10 cellular contexts compared by ENCODE assay signal in the genomic region with DNA sequence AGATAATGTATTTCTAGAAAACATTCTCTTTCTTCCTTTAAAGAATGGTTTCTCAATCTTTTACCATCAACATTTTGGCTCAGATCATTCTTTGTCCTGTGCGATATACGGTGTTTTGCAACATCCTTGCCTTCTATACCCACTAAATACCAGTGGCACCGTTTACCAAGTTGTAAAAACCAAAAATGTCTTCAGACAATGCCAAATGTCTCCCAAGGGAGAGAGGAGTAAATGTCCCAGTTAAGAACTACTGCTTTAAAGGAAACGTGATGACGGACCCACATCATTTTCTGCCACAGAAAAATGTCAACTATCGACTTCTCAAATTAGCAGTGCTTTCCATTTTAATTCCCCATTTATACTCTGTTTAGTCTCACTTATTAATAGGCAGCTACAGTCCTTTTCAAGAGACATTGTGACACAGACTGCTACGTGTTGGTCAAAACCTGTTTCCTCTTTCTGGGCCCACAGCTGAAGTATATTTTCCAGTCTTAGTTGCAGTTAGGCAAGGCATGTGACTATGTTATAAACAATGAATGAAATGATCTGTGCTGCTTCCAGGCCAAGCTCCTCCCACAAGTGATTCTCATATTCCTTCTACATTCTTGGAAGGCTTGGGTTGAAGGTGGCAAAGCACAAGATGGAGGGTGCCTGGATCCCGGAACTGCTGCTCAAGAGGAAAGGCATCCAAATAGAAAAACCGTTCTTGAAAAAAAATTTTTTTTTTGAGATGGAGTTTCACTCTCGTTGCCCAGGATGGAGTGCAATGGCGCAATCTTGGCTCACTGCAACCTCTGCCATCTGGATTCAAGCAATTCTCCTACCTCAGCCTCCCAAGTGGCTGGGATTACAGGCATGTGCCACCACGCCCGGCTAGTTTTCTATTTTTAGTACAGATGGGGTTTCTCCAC. TPM values are rescaled to one million over a fixed set of nuclear protein-coding genes. Genes with fewer than 3 reads are reported as not detected.
DNase-seq lines count a peak whose midpoint lies in the region; ATAC-seq and TF ChIP-seq lines count a peak whose summit lies in the region.
"Had no signal": no experiment of that assay in that cellular context is flagged by ENCODE, and none has a peak within 500 bp of the region (broad histone marks: within the 10 kb centered on the region; RNA-seq: fewer than 3 reads in every experiment).

No MANE protein-coding gene starts in this region.

- TF ChIP-seq CTCF in esophagus muscularis mucosa (IDR thresholded peaks at IDR 0.05) = no peak
- TF ChIP-seq CTCF in osteocyte (IDR thresholded peaks at IDR 0.05) = no peak

- peaks cover 36% of the 10 kb centered on the region for H3K36me3 Mint-ChIP-seq in osteocyte (ENCODE audit: unreplicated experiment)

- peak overlapping the region; percentile 75 to 90 (median 83) for H3K27ac ChIP-seq in BLaER1 treated with 17β-estradiol and CSF1 and Interleukin-3, amounts not matched to agents 10 nM and 100 nM
- peak overlapping the region; percentile 37 to 74 (median 64) for H3K27ac ChIP-seq in esophagus muscularis mucosa (replicated peaks in 1 of 4)

- H3K36me3 ChIP-seq in BLaER1 treated with 17β-estradiol and CSF1 and Interleukin-3, amounts not matched to agents 10 nM and 100 nM = peaks cover 63 to 87% (median 72%) of the 10 kb centered on the region in 11 experiments
- peaks cover 18 to 96% (median 85%) of the 10 kb centered on the region in 4 donors for H3K36me3 ChIP-seq in esophagus muscularis mucosa

- peak overlapping the region; percentile 56 to 77 (median 67) for H3K4me2 ChIP-seq in BLaER1 treated with 17β-estradiol and CSF1 and Interleukin-3, amounts not matched to agents 10 nM and 100 nM

- TF ChIP-seq EP300 in esophagus muscularis mucosa (IDR thresholded peaks at IDR 0.05) = no peak

- DNase-seq in NCI-H2171 treated with DMSO at 0.1 percent for 48 hours (lab: John Stamatoyannopoulos, UW) (peak; percentile 81), esophagus muscularis mucosa (ENCODE audit: extremely low spot score) (no peak), osteocyte (ENCODE audit: extremely low spot score, unreplicated experiment) (peak; percentile 19), NCI-H128 (lab: John Stamatoyannopoulos, UW; ENCODE audit: unreplicated experiment) (no peak), SW480 (ENCODE audit: low spot score) (no peak), DMS53 (lab: John Stamatoyannopoulos, UW) (no peak)
- DNase-seq: activated T-cell treated with anti-CD3 and anti-CD28 coated beads, Interleukin-2, amount 50 U/mL, for 72 hours; stimulated activated naive CD8-positive, alpha-beta T cell treated with anti-CD3 and anti-CD28 coated beads, Interleukin-15, Interleukin-2, amounts not matched to agents 100 U/mL and 50 U/mL, for 24 hours had no signal

- no peak overlapping the region for H3K4me3 Mint-ChIP-seq in osteocyte (ENCODE audit: unreplicated experiment)
- H3K4me3 Mint-ChIP-seq: activated T-cell treated with anti-CD3 and anti-CD28 coated beads, Interleukin-2, amount 50 U/mL, for 72 hours had no signal

- no peaks in the 10 kb centered on the region for H3K27me3 Mint-ChIP-seq in osteocyte (ENCODE audit: unreplicated experiment)

- no peak overlapping the region for H3K4me3 ChIP-seq in BLaER1 treated with 17β-estradiol and CSF1 and Interleukin-3, amounts not matched to agents 10 nM and 100 nM
- H3K4me3 ChIP-seq in esophagus muscularis mucosa = no peak overlapping the region

- H3K4me1 ChIP-seq in BLaER1 treated with 17β-estradiol and CSF1 and Interleukin-3, amounts not matched to agents 10 nM and 100 nM = peaks cover 25 to 31% (median 29%) of the 10 kb centered on the region in 10 experiments
- H3K4me1 ChIP-seq in esophagus muscularis mucosa = peaks cover 0 to 13% (median 10%) of the 10 kb centered on the region in 4 donors

- intact Hi-C loops in esophagus muscularis mucosa (cut with DNase I) = no loop called here

- WGBS in esophagus muscularis mucosa = 66% methylated on average over 13 of the region's 13 CpGs

- ATAC-seq in GM21717 (IDR thresholded peaks at IDR 0.05; ENCODE audit: unreplicated experiment) = no peak
- ATAC-seq: activated T-cell treated with anti-CD3 and anti-CD28 coated beads, Interleukin-2, amount 50 U/mL, for 72 hours; stimulated activated naive CD8-positive, alpha-beta T cell treated with anti-CD3 and anti-CD28 coated beads, Interleukin-15, Interleukin-2, amounts not matched to agents 100 U/mL and 50 U/mL, for 24 hours had no signal

- no peaks in the 10 kb centered on the region for H4K20me1 ChIP-seq in BLaER1 treated with 17β-estradiol and CSF1 and Interleukin-3, amounts not matched to agents 10 nM and 100 nM

- TF ChIP-seq POLR2A in esophagus muscularis mucosa (IDR thresholded peaks at IDR 0.05; ENCODE audit: low read depth) = no peak

- peaks cover 0 to 4% (median 0%) of the 10 kb centered on the region in 11 experiments; a peak in 2 of 22 replicates for H3K9me3 ChIP-seq in BLaER1 treated with 17β-estradiol and CSF1 and Interleukin-3, amounts not matched to agents 10 nM and 100 nM (replicated peaks in 1 of 11)
- no peaks in the 10 kb centered on the region for H3K9me3 ChIP-seq in esophagus muscularis mucosa

- peak overlapping the region; percentile 49 to 75 (median 65); a peak in 20 of 22 replicates for H3K9ac ChIP-seq in BLaER1 treated with 17β-estradiol and CSF1 and Interleukin-3, amounts not matched to agents 10 nM and 100 nM

- no peaks in the 10 kb centered on the region for H3K9me3 Mint-ChIP-seq in osteocyte (ENCODE audit: unreplicated experiment)
- H3K9me3 Mint-ChIP-seq: activated T-cell treated with anti-CD3 and anti-CD28 coated beads, Interleukin-2, amount 50 U/mL, for 72 hours had no signal

- H3K4me1 Mint-ChIP-seq in osteocyte (ENCODE audit: unreplicated experiment) = peaks cover 3% of the 10 kb centered on the region

- no peaks in the 10 kb centered on the region for H3K27me3 ChIP-seq in BLaER1 treated with 17β-estradiol and CSF1 and Interleukin-3, amounts not matched to agents 10 nM and 100 nM
- H3K27me3 ChIP-seq in esophagus muscularis mucosa = no peaks in the 10 kb centered on the region

- peak overlapping the region; percentile 16 for H3K27ac Mint-ChIP-seq in osteocyte (ENCODE audit: unreplicated experiment)

RNA-seq across cellular contexts. Expression of gene PRXL2C, which starts 8.8 kb away (rescaled TPM):
- total RNA-seq in esophagus muscularis mucosa = 10 to 100 TPM; 20.3 to 33.3 (median 26.3) TPM
- 19.8 and 23.9 TPM in 2 replicates for total RNA-seq in osteocyte

RNA-seq across cellular contexts. Expression of gene CDC14B, which starts 26.7 kb away (rescaled TPM):
- total RNA-seq in esophagus muscularis mucosa (10 to 100 TPM; 22.0 to 39.7 (median 27.0) TPM), osteocyte (16.6 and 18.6 TPM in 2 replicates)

Comparison
In these comparisons a context has a peak if more than half of its experiments do, and no peak if none do; other contexts are left out.
1. DNase-seq: peak in NCI-H2171 treated with DMSO at 0.1 percent for 48 hours (single experiment) and osteocyte (single experiment); none in esophagus muscularis mucosa (single experiment), NCI-H128 (single experiment), SW480 (single experiment) and DMS53 (single experiment).